In genomic region chr3:123321806-123322205, GRCh38 we compare ENCODE assay signal across 20 cellular contexts.
A peak's percentile ranks its signal among the peaks of the same experiment; 100 is the strongest.
DNase-seq lines count a peak whose midpoint lies in the region; ATAC-seq, FAIRE-seq and TF ChIP-seq lines count a peak whose summit lies in the region.
"Had no signal": no experiment of that assay in that cellular context is flagged by ENCODE, and none has a peak within 500 bp of the region (broad histone marks: within the 10 kb centered on the region; RNA-seq: fewer than 3 reads in every experiment).

No MANE protein-coding gene starts in this region.

- no peak for TF ChIP-seq RAD21 in K562 (CRISPR knock-in tag; conservative IDR thresholded peaks at IDR 0.05 in 1 of 2, IDR thresholded peaks at IDR 0.05 in 1 of 2)

- no peaks in the 10 kb centered on the region for H3K9me1 ChIP-seq in K562 (ENCODE audit: control insufficient read depth, insufficient read depth, low read length)

- H3K4me1 ChIP-seq in heart left ventricle (peaks cover 0 to 54% (median 6%) of the 10 kb centered on the region in 12 donors), K562 (replicated peaks in 1 of 2; ENCODE audit: control insufficient read depth in 2 of 2, insufficient read depth in 2 of 2, low read length in 2 of 2) (no peaks in the 10 kb centered on the region), kidney (ENCODE audit: control insufficient read depth in 1 of 2, insufficient read depth in 1 of 2, low read depth in 1 of 2, low read length in 2 of 2) (no peaks in the 10 kb centered on the region), tibial nerve (no peaks in the 10 kb centered on the region)
- H3K4me1 ChIP-seq: Peyer's patch, SJSA1 had no signal

- TF ChIP-seq POLR2A in heart left ventricle (IDR thresholded peaks at IDR 0.05) = no peak
- no peak for TF ChIP-seq POLR2A in K562 (conservative IDR thresholded peaks at IDR 0.05)
- TF ChIP-seq POLR2A in tibial nerve (IDR thresholded peaks at IDR 0.05) = no peak

- BruUV-seq in K562 (replicated peaks; lab: Mats Ljungman, UMichigan) = no TSS peak

- no peak overlapping the region for H3K4me2 ChIP-seq in K562 (ENCODE audit: insufficient read depth, low read length)

- WGBS in heart left ventricle, 4 donors = 57 to 71% (median 64%) methylated on average over 6 to 8 of the region's 8 CpGs
- WGBS in K562 (ENCODE audit: insufficient coverage, low coverage, missing lambda C conversion rate) = 2% methylated on average over 6 of the region's 8 CpGs
- WGBS in tibial nerve, 2 donors = 75 to 80% methylated on average over 6 to 8 of the region's 8 CpGs

- no peak overlapping the region for H3K9ac ChIP-seq in K562 (ENCODE audit: insufficient read depth in 1 of 2, low read depth in 2 of 2, low read length in 2 of 2)
- H3K9ac ChIP-seq in kidney (ENCODE audit: low read length in 2 of 2) = no peak overlapping the region

- no peak for TF ChIP-seq CTCF in heart left ventricle (IDR thresholded peaks at IDR 0.05)
- TF ChIP-seq CTCF in K562 (IDR thresholded peaks at IDR 0.05 in 2 of 3, conservative IDR thresholded peaks at IDR 0.05 in 1 of 3; ENCODE audit: insufficient read depth in 2 of 3, low read depth in 1 of 3, low read length in 3 of 3) = no peak
- no peak for TF ChIP-seq CTCF in kidney (IDR thresholded peaks at IDR 0.05; ENCODE audit: borderline replicate concordance, extremely low read depth, insufficient read depth)
- TF ChIP-seq CTCF in tibial nerve (IDR thresholded peaks at IDR 0.05) = no peak

- CTCF ChIA-PET in K562 (lab: Yijun Ruan, JAX; ENCODE audit: low intra/inter-chr PET ratio) = no interaction called here

- POLR2A ChIA-PET in K562 (lab: Yijun Ruan, JAX) = interaction anchor here (0.6 kb wide), 1 partner anchor 1567 kb away, joined by 5 read pairs; no protein-coding TSS in a partner anchor

- no peaks in the 10 kb centered on the region for H3K79me2 ChIP-seq in K562 (ENCODE audit: control insufficient read depth, insufficient read depth, low read length)

- H2AFZ ChIP-seq in K562 (ENCODE audit: low read depth, low read length) = no peak overlapping the region

- intact Hi-C loops in heart left ventricle (cut with DNase I) (no loop called here), Right ventricle myocardium inferior (cut with DNase I) (no loop called here), K562 (cut with micrococcal nuclease) (no loop called here), kidney (cut with DNase I) (loop anchor here (10.0 kb wide), 1 partner anchor 233 kb away; no protein-coding TSS in a partner anchor)

- FAIRE-seq in K562 (lab: Jason Lieb, UNC) = no peak
- FAIRE-seq in kidney (lab: Jason Lieb, UNC) = no peak
- FAIRE-seq: GM19239 had no signal

- H4K20me1 ChIP-seq in K562 (replicated peaks; ENCODE audit: control insufficient read depth, insufficient read depth, low read length) = 0 out of 2 replicates have a peak, but pooled peaks cover 6% of the 10 kb centered on the region

- H3K36me3 ChIP-seq in heart left ventricle = peaks cover 0 to 78% (median 32%) of the 10 kb centered on the region in 9 donors
- H3K36me3 ChIP-seq in K562 (ENCODE audit: control insufficient read depth, insufficient read depth, low read length) = no peaks in the 10 kb centered on the region
- H3K36me3 ChIP-seq in kidney (ENCODE audit: control insufficient read depth in 1 of 2, insufficient read depth in 2 of 2, low read length in 2 of 2) = peaks cover 0 to 6% of the 10 kb centered on the region in 2 donors
- peaks cover 0 to 21% (median 0%) of the 10 kb centered on the region in 3 donors for H3K36me3 ChIP-seq in tibial nerve
- H3K36me3 ChIP-seq: HAP-1, Peyer's patch, SJSA1 had no signal

- peak in 2 of 5 donors; percentile 51 to 64 for DNase-seq in heart left ventricle
- no peak for DNase-seq in Right ventricle myocardium inferior (ENCODE audit: missing footprints)
- no peak for DNase-seq in K562 (ENCODE audit: extremely low read depth in 1 of 4, low spot score in 3 of 4)
- DNase-seq in kidney = peak; percentile 50
- no peak for DNase-seq in tibial nerve (ENCODE audit: low spot score in 2 of 2)
- DNase-seq in NCI-H82 (lab: John Stamatoyannopoulos, UW) = no peak
- DNase-seq: AML-193; EL; IMR-90; NCI-H1105; NCI-H2029 treated with DMSO at 0.1 percent for 48 hours; NCI-H226; NCI-H510A treated with DMSO at 0.1 percent for 48 hours; NCI-H748 treated with DMSO at 0.1 percent for 48 hours; NK-92 treated with Interleukin-12 subunit alpha and Interleukin-12 subunit beta, amount 100 ng/mL, for 24 hours had no signal

- H3K27ac ChIP-seq in heart left ventricle = peak overlapping the region in 6 of 12 donors; percentile 28 to 71 (median 34)
- H3K27ac ChIP-seq in K562 (ENCODE audit: extremely low read depth, low read depth, low read length) = no peak overlapping the region
- no peak overlapping the region for H3K27ac ChIP-seq in kidney (ENCODE audit: low read depth in 2 of 2, low read length in 2 of 2)
- no peak overlapping the region for H3K27ac ChIP-seq in tibial nerve
- H3K27ac ChIP-seq: Peyer's patch, SJSA1 had no signal

- H3K9me3 ChIP-seq in heart left ventricle (no peaks in the 10 kb centered on the region), K562 (replicated peaks; ENCODE audit: control insufficient read depth, insufficient read depth, low read depth, low read length) (no peaks in the 10 kb centered on the region), kidney (ENCODE audit: control insufficient read depth in 1 of 2, low read length in 2 of 2) (no peaks in the 10 kb centered on the region), tibial nerve (no peaks in the 10 kb centered on the region)
- H3K9me3 ChIP-seq: HAP-1, Peyer's patch, SJSA1 had no signal

- ATAC-seq in heart left ventricle (peak in 3 of 4 donors; percentile 13 to 68 (median 53)), Right ventricle myocardium inferior (no peak), K562 (no peak), GM19467 (IDR thresholded peaks at IDR 0.05; ENCODE audit: unreplicated experiment) (no peak)

- H3K27me3 ChIP-seq in heart left ventricle (no peaks in the 10 kb centered on the region), K562 (ENCODE audit: control insufficient read depth in 2 of 2, insufficient read depth in 2 of 2, low read length in 2 of 2) (peaks cover 10 to 67% of the 10 kb centered on the region in 2 experiments; a peak in 4 of 5 replicates), tibial nerve (no peaks in the 10 kb centered on the region)
- H3K27me3 ChIP-seq: Peyer's patch had no signal

- H3K4me3 ChIP-seq in heart left ventricle (no peak overlapping the region), K562 (no peak overlapping the region), kidney (ENCODE audit: low read length in 2 of 2) (no peak overlapping the region), tibial nerve (no peak overlapping the region)
- H3K4me3 ChIP-seq: HAP-1, Peyer's patch, SJSA1 had no signal

- in situ Hi-C loops in K562 (cut with MboI) = no loop called here

- TF ChIP-seq EP300 in K562 (IDR thresholded peaks at IDR 0.05; ENCODE audit: low read length) (no peak), tibial nerve (IDR thresholded peaks at IDR 0.05) (no peak)

TF ChIP-seq in K562, 482 proteins besides CTCF, POLR2A, EP300 and RAD21:
- TF ChIP-seq POLR2AphosphoS5 (IDR thresholded peaks at IDR 0.05; ENCODE audit: control insufficient read depth, insufficient read depth, low read depth, low read length) (no peak), PKNOX1 (IDR thresholded peaks at IDR 0.05) (0 out of 2 replicates have a peak, but pooled peaks have one; percentile 22)

Comparison
In these comparisons a context has a peak if more than half of its experiments do, and no peak if none do; other contexts are left out.
1. ATAC-seq: peak in heart left ventricle (3 of 4); none in Right ventricle myocardium inferior (single experiment), K562 (single experiment) and GM19467 (single experiment).